2 cellular contexts compared by ENCODE assay signal in genomic region chr22:38655532-38656255, GRCh38.
TF ChIP-seq lines count a peak whose summit lies in the region.

No MANE protein-coding gene starts in this region.

TF ChIP-seq in A549, 52 proteins besides CTCF, POLR2A, EP300 and RAD21:
- TF ChIP-seq GATA3 (IDR thresholded peaks at IDR 0.05; ENCODE audit: borderline replicate concordance): no peak
- no peak for TF ChIP-seq JUNB (IDR thresholded peaks at IDR 0.05)
- no peak for TF ChIP-seq MAFK (IDR thresholded peaks at IDR 0.05; ENCODE audit: partially characterized antibody)
- TF ChIP-seq KDM5A (IDR thresholded peaks at IDR 0.05): no peak
- TF ChIP-seq HMGXB4 (CRISPR knock-in tag; IDR thresholded peaks at IDR 0.05; ENCODE audit: borderline replicate concordance): no peak
- TF ChIP-seq ZSCAN20 (CRISPR knock-in tag; IDR thresholded peaks at IDR 0.05): no peak
- TF ChIP-seq, protein P1, sequence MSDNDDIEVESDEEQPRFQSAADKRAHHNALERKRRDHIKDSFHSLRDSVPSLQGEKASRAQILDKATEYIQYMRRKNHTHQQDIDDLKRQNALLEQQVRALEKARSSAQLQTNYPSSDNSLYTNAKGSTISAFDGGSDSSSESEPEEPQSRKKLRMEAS (IDR thresholded peaks at IDR 0.05): no peak
- no peak for TF ChIP-seq ESRRA (IDR thresholded peaks at IDR 0.05; ENCODE audit: borderline replicate concordance, low read length)
- no peak for TF ChIP-seq SMC3 (IDR thresholded peaks at IDR 0.05)
- TF ChIP-seq RFX5 (IDR thresholded peaks at IDR 0.05): no peak
- TF ChIP-seq, protein P2, sequence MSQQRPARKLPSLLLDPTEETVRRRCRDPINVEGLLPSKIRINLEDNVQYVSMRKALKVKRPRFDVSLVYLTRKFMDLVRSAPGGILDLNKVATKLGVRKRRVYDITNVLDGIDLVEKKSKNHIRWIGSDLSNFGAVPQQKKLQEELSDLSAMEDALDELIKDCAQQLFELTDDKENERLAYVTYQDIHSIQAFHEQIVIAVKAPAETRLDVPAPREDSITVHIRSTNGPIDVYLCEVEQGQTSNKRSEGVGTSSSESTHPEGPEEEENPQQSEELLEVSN (IDR thresholded peaks at IDR 0.05; ENCODE audit: borderline replicate concordance, low read depth): no peak
- TF ChIP-seq FOSB (CRISPR knock-in tag; IDR thresholded peaks at IDR 0.05): no peak
- no peak for TF ChIP-seq RARB (CRISPR knock-in tag; IDR thresholded peaks at IDR 0.05)
- TF ChIP-seq ZNF302 (CRISPR knock-in tag; IDR thresholded peaks at IDR 0.05): no peak
- no peak for TF ChIP-seq RNF2 (IDR thresholded peaks at IDR 0.05; ENCODE audit: borderline replicate concordance, low read depth)
- no peak for TF ChIP-seq POLR2AphosphoS2 (conservative IDR thresholded peaks at IDR 0.05; ENCODE audit: low read length)

TF ChIP-seq in GM23338, 12 proteins besides CTCF, POLR2A, EP300 and RAD21:
- TF ChIP-seq ZNF331 (CRISPR knock-in tag; IDR thresholded peaks at IDR 0.05; ENCODE audit: low read depth): no peak
- TF ChIP-seq NANOG (IDR thresholded peaks at IDR 0.05; ENCODE audit: borderline replicate concordance): no peak
- no peak for TF ChIP-seq REST (IDR thresholded peaks at IDR 0.05; ENCODE audit: unreplicated experiment)
- no peak for TF ChIP-seq CREB1 (CRISPR knock-in tag; IDR thresholded peaks at IDR 0.05; ENCODE audit: low read depth)
- no peak for TF ChIP-seq EZH2phosphoT487 (IDR thresholded peaks at IDR 0.05; ENCODE audit: unreplicated experiment)
- TF ChIP-seq JUNB (IDR thresholded peaks at IDR 0.05; ENCODE audit: unreplicated experiment): no peak
- TF ChIP-seq EZH2 (IDR thresholded peaks at IDR 0.05; ENCODE audit: low read depth, unreplicated experiment): no peak
- TF ChIP-seq STAT1 (IDR thresholded peaks at IDR 0.05; ENCODE audit: unreplicated experiment): no peak
- no peak for TF ChIP-seq ZNF462 (CRISPR knock-in tag; IDR thresholded peaks at IDR 0.05)
- no peak for TF ChIP-seq ETS1 (IDR thresholded peaks at IDR 0.05)
- TF ChIP-seq POLR2AphosphoS5 (IDR thresholded peaks at IDR 0.05; ENCODE audit: low read depth): no peak; the same call in 1 of the 2 replicates
- TF ChIP-seq ZNF114 (CRISPR knock-in tag; IDR thresholded peaks at IDR 0.05): no peak
